ENCODE assay signal across 1 cellular context in genomic region chr10:128398999-128399398, GRCh38.
TF ChIP-seq lines count a peak whose summit lies in the region.

No MANE protein-coding gene starts in this region.

TF ChIP-seq in A549, 52 proteins besides CTCF, POLR2A, EP300 and RAD21 (continued from another document):
- TF ChIP-seq PHF8 (IDR thresholded peaks at IDR 0.05; ENCODE audit: borderline replicate concordance, low read depth), result no peak
- TF ChIP-seq MAFK (IDR thresholded peaks at IDR 0.05; ENCODE audit: partially characterized antibody), result peak; percentile 66
